23 cellular contexts compared by ENCODE assay signal in the genomic region with DNA sequence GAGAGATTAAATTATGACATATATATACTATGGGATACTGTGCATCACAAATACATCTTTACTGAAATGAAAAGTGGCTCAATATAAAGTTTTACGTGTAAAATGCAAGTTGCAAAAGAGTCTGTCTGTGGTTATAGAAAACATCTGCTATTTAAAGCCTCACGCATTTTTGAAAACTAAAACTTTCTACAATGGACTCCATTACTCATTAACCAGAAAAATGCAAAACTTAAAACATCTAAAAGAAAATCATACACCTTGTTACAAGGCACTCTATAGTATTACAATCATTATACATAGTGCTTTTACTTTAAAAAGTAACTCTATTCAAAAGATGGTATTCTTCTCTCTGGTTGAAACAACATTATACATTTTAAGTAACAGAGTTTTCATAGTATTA.
A peak's percentile ranks its signal among the peaks of the same experiment; 100 is the strongest.
DNase-seq lines count a peak whose midpoint lies in the region; ATAC-seq and FAIRE-seq lines count a peak whose summit lies in the region.
"Had no signal": no experiment of that assay in that cellular context is flagged by ENCODE, and none has a peak within 500 bp of the region (broad histone marks: within the 10 kb centered on the region; RNA-seq: fewer than 3 reads in every experiment).

No MANE protein-coding gene starts in this region.

- no peaks in the 10 kb centered on the region for H3K36me3 ChIP-seq in aorta (ENCODE audit: control insufficient read depth in 1 of 2, insufficient read depth in 2 of 2, low read length in 1 of 2)
- H3K36me3 ChIP-seq: BLaER1 had no signal

- no peaks in the 10 kb centered on the region for H3K9me3 ChIP-seq in aorta (ENCODE audit: control insufficient read depth, low read length)
- H3K9me3 ChIP-seq: BLaER1, Caco-2 had no signal

- ATAC-seq in GM18907 (IDR thresholded peaks at IDR 0.05; ENCODE audit: unreplicated experiment) (peak; percentile 60), HG03342 (IDR thresholded peaks at IDR 0.05; ENCODE audit: unreplicated experiment) (peak; percentile 42), aorta (ENCODE audit: low FRiP score) (no peak)
- ATAC-seq: CD8-positive, alpha-beta T cell had no signal

- no peaks in the 10 kb centered on the region for H3K4me1 ChIP-seq in aorta (ENCODE audit: control insufficient read depth in 1 of 2, insufficient read depth in 2 of 2, low read length in 2 of 2)
- H3K4me1 ChIP-seq: BLaER1, Caco-2 had no signal

- DNase-seq in ELR (ENCODE audit: low read depth) (peak; percentile 5), aorta (no peak), NCI-H1105 (lab: John Stamatoyannopoulos, UW) (no peak), MV-4-11 (lab: John Stamatoyannopoulos, UW) (no peak)
- DNase-seq: Caco-2; CD4-positive, CD25-positive, alpha-beta regulatory T cell; CD8-positive, alpha-beta T cell; DMS 273 treated with DMSO at 0.1 percent for 48 hours; DMS79; EL; GF-D8; GM23248; H7; HCEC 1CT had no signal

- H3K27me3 ChIP-seq in aorta (ENCODE audit: control insufficient read depth in 1 of 2, insufficient read depth in 2 of 2, low read length in 1 of 2), result no peaks in the 10 kb centered on the region

- peak; percentile 75 for FAIRE-seq in colon (lab: Jason Lieb, UNC)
- FAIRE-seq: A204.1, GM12891, H1 had no signal

- 90 to 96% methylated on average over 2 of the region's 2 CpGs for WGBS in aorta, 2 donors

- no peak overlapping the region for H3K27ac ChIP-seq in aorta (ENCODE audit: low read depth in 1 of 2, low read length in 2 of 2)
- H3K27ac ChIP-seq: 22Rv1, BLaER1, C4-2B, GM23248 had no signal

- H3K4me3 ChIP-seq in aorta (ENCODE audit: low read length in 2 of 2), result no peak overlapping the region
- H3K4me3 ChIP-seq: BLaER1, GM23248 had no signal

- intact Hi-C loops in aorta (cut with DNase I), result no loop called here
